1 cellular context compared by ENCODE assay signal in the genomic region with DNA sequence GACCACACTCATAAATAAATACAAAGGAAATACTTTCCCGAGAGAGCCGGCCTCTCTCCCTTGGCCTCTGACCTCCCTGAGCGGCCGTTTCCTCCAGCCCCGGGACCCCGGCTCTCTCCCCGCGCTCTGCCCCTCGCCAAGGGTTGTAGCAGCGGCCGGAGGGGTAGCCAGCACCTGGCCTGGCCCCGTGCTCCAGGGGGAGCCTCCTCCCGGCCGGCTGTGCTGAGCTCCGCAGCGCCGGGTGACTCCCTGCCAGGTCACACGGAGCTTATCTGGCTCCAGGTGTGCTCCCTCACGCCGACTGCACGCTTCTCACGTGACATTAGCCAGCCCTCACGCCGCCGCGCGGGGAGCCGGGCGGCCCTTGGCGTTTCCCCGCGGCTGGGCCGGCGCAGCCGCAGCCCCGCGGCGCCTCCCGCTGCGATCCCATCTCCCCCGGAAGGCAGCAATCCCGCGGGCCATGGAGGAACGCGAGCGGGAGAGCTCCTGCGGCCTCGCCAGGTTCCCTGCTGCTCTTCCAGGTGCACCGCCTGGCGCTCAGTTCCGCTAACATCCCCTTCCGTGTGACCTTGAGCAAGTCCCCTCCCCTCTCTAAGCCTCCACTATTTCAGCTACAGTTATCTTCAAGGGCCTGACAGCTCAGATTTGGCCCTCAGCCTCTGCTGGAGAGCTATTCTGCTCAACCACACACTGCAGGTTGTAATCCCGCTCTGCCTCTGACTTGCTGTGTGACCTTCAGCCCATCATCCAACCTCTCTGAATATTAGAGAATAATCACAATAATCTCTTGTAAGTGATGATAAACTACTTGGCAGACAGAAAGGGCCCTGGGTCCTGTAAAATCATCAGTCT.
A peak's percentile ranks its signal among the peaks of the same experiment; 100 is the strongest.
TF ChIP-seq lines count a peak whose summit lies in the region.

No MANE protein-coding gene starts in this region.

TF ChIP-seq in A549, 52 proteins besides CTCF, POLR2A, EP300 and RAD21 (continued from another document):
- TF ChIP-seq, protein P1, sequence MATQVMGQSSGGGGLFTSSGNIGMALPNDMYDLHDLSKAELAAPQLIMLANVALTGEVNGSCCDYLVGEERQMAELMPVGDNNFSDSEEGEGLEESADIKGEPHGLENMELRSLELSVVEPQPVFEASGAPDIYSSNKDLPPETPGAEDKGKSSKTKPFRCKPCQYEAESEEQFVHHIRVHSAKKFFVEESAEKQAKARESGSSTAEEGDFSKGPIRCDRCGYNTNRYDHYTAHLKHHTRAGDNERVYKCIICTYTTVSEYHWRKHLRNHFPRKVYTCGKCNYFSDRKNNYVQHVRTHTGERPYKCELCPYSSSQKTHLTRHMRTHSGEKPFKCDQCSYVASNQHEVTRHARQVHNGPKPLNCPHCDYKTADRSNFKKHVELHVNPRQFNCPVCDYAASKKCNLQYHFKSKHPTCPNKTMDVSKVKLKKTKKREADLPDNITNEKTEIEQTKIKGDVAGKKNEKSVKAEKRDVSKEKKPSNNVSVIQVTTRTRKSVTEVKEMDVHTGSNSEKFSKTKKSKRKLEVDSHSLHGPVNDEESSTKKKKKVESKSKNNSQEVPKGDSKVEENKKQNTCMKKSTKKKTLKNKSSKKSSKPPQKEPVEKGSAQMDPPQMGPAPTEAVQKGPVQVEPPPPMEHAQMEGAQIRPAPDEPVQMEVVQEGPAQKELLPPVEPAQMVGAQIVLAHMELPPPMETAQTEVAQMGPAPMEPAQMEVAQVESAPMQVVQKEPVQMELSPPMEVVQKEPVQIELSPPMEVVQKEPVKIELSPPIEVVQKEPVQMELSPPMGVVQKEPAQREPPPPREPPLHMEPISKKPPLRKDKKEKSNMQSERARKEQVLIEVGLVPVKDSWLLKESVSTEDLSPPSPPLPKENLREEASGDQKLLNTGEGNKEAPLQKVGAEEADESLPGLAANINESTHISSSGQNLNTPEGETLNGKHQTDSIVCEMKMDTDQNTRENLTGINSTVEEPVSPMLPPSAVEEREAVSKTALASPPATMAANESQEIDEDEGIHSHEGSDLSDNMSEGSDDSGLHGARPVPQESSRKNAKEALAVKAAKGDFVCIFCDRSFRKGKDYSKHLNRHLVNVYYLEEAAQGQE (IDR thresholded peaks at IDR 0.05): peak; percentile 79
- TF ChIP-seq POLR2AphosphoS2 (conservative IDR thresholded peaks at IDR 0.05; ENCODE audit: low read length) (no peak), FOXS1 (CRISPR knock-in tag; IDR thresholded peaks at IDR 0.05) (no peak), NR3C1 (IDR thresholded peaks at IDR 0.05) (no peak), KDM5A (IDR thresholded peaks at IDR 0.05) (no peak), TFCP2L1 (CRISPR knock-in tag; IDR thresholded peaks at IDR 0.05) (no peak), HOXB13 (CRISPR knock-in tag; IDR thresholded peaks at IDR 0.05; ENCODE audit: low read depth) (0 out of 2 replicates have a peak, but pooled peaks have one; percentile 37), HOXA7 (CRISPR knock-in tag; IDR thresholded peaks at IDR 0.05) (no peak), EHMT2 (IDR thresholded peaks at IDR 0.05; ENCODE audit: low read depth) (no peak)
- TF ChIP-seq, protein P2, sequence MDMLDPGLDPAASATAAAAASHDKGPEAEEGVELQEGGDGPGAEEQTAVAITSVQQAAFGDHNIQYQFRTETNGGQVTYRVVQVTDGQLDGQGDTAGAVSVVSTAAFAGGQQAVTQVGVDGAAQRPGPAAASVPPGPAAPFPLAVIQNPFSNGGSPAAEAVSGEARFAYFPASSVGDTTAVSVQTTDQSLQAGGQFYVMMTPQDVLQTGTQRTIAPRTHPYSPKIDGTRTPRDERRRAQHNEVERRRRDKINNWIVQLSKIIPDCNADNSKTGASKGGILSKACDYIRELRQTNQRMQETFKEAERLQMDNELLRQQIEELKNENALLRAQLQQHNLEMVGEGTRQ (IDR thresholded peaks at IDR 0.05): peak; percentile 51; the same call in 1 of the 2 replicates
- TF ChIP-seq, protein P3, sequence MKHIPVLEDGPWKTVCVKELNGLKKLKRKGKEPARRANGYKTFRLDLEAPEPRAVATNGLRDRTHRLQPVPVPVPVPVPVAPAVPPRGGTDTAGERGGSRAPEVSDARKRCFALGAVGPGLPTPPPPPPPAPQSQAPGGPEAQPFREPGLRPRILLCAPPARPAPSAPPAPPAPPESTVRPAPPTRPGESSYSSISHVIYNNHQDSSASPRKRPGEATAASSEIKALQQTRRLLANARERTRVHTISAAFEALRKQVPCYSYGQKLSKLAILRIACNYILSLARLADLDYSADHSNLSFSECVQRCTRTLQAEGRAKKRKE (CRISPR knock-in tag; IDR thresholded peaks at IDR 0.05; ENCODE audit: low read depth): peak; percentile 67; the same call in 1 of the 2 replicates
- TF ChIP-seq, protein P4, sequence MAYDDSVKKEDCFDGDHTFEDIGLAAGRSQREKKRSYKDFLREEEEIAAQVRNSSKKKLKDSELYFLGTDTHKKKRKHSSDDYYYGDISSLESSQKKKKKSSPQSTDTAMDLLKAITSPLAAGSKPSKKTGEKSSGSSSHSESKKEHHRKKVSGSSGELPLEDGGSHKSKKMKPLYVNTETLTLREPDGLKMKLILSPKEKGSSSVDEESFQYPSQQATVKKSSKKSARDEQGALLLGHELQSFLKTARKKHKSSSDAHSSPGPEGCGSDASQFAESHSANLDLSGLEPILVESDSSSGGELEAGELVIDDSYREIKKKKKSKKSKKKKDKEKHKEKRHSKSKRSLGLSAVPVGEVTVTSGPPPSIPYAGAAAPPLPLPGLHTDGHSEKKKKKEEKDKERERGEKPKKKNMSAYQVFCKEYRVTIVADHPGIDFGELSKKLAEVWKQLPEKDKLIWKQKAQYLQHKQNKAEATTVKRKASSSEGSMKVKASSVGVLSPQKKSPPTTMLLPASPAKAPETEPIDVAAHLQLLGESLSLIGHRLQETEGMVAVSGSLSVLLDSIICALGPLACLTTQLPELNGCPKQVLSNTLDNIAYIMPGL (CRISPR knock-in tag; IDR thresholded peaks at IDR 0.05; ENCODE audit: borderline replicate concordance): 0 out of 2 replicates have a peak, but pooled peaks have one; percentile 31
